1 cellular context compared by ENCODE assay signal in the genomic region with DNA sequence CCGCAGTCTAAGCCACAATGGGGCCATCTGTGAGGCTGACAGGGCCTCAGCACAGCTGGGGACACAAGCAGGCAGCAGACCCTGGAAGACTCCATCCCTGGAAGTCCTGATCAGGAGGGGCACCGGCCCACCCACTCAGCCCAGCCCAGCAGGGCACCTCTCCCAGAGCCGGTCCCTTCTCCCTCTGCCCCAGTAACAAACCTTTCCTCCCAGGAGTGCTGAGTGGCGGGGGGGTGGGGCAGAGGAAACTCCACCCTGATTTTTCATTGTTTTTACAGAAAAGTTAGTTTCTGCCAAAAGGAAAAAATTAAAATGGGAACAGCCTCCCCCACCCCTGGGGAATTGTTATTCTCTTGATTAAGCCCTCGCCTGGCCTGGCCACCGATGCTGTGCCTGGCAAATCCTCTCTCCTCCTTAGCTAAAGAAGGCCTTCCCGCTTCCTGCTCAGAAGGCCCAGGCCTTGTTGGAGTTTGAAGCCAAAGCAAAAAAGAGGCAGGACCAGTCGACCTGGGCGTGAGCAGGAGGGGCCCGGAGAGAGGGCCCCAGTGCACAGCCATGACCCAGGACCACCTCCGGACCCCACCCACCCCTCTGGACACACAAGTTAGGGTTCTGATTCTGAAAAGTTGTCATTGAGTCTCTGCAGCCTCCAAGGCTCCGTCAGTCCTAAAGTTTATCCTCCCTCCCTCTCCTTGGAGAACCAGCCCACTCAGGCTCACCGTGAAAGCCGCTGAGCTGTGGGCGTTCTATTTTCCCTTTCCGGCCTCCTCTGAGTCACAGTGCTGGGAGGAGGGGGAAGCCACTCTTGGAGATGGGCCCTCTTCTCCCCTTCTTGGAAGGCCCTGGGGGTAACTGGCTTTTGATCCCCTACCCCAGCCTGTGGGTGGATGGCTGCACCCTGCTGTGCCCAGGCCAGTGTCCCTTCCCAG.
TF ChIP-seq lines count a peak whose summit lies in the region.

No MANE protein-coding gene starts in this region.

TF ChIP-seq in K562, 482 proteins besides CTCF, POLR2A, EP300 and RAD21 (continued from another document and continues in another):
- TF ChIP-seq, protein P1, sequence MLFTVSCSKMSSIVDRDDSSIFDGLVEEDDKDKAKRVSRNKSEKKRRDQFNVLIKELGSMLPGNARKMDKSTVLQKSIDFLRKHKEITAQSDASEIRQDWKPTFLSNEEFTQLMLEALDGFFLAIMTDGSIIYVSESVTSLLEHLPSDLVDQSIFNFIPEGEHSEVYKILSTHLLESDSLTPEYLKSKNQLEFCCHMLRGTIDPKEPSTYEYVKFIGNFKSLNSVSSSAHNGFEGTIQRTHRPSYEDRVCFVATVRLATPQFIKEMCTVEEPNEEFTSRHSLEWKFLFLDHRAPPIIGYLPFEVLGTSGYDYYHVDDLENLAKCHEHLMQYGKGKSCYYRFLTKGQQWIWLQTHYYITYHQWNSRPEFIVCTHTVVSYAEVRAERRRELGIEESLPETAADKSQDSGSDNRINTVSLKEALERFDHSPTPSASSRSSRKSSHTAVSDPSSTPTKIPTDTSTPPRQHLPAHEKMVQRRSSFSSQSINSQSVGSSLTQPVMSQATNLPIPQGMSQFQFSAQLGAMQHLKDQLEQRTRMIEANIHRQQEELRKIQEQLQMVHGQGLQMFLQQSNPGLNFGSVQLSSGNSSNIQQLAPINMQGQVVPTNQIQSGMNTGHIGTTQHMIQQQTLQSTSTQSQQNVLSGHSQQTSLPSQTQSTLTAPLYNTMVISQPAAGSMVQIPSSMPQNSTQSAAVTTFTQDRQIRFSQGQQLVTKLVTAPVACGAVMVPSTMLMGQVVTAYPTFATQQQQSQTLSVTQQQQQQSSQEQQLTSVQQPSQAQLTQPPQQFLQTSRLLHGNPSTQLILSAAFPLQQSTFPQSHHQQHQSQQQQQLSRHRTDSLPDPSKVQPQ (CRISPR knock-in tag; IDR thresholded peaks at IDR 0.05; ENCODE audit: borderline replicate concordance) = no peak
- TF ChIP-seq ZNF408 (CRISPR knock-in tag; IDR thresholded peaks at IDR 0.05; ENCODE audit: low read depth) (no peak), PYGO2 (tag; IDR thresholded peaks at IDR 0.05) (no peak), BHLHE40 (IDR thresholded peaks at IDR 0.05; ENCODE audit: low read length) (0 out of 2 replicates have a peak, but pooled peaks have one; percentile 8), CBX1 (IDR thresholded peaks at IDR 0.05; ENCODE audit: low read depth) (no peak), BRD9 (IDR thresholded peaks at IDR 0.05; ENCODE audit: low read depth, partially characterized antibody) (no peak), JUN (IDR thresholded peaks at IDR 0.05; ENCODE audit: borderline replicate concordance, low read depth, low read length) (0 out of 2 replicates have a peak, but pooled peaks have one; percentile 27), JUN (CRISPR knock-in tag; IDR thresholded peaks at IDR 0.05; ENCODE audit: borderline replicate concordance) (no peak), ASH1L (IDR thresholded peaks at IDR 0.05; ENCODE audit: borderline replicate concordance, low read depth, partially characterized antibody) (no peak), EGR1 (conservative IDR thresholded peaks at IDR 0.05) (peak; percentile 83), ZFX (CRISPR knock-in tag; IDR thresholded peaks at IDR 0.05) (peak; percentile 47), DPF2 (IDR thresholded peaks at IDR 0.05) (peak; percentile 49), POLR2H (tag; IDR thresholded peaks at IDR 0.05; ENCODE audit: low read depth) (no peak)
- TF ChIP-seq, protein P2, sequence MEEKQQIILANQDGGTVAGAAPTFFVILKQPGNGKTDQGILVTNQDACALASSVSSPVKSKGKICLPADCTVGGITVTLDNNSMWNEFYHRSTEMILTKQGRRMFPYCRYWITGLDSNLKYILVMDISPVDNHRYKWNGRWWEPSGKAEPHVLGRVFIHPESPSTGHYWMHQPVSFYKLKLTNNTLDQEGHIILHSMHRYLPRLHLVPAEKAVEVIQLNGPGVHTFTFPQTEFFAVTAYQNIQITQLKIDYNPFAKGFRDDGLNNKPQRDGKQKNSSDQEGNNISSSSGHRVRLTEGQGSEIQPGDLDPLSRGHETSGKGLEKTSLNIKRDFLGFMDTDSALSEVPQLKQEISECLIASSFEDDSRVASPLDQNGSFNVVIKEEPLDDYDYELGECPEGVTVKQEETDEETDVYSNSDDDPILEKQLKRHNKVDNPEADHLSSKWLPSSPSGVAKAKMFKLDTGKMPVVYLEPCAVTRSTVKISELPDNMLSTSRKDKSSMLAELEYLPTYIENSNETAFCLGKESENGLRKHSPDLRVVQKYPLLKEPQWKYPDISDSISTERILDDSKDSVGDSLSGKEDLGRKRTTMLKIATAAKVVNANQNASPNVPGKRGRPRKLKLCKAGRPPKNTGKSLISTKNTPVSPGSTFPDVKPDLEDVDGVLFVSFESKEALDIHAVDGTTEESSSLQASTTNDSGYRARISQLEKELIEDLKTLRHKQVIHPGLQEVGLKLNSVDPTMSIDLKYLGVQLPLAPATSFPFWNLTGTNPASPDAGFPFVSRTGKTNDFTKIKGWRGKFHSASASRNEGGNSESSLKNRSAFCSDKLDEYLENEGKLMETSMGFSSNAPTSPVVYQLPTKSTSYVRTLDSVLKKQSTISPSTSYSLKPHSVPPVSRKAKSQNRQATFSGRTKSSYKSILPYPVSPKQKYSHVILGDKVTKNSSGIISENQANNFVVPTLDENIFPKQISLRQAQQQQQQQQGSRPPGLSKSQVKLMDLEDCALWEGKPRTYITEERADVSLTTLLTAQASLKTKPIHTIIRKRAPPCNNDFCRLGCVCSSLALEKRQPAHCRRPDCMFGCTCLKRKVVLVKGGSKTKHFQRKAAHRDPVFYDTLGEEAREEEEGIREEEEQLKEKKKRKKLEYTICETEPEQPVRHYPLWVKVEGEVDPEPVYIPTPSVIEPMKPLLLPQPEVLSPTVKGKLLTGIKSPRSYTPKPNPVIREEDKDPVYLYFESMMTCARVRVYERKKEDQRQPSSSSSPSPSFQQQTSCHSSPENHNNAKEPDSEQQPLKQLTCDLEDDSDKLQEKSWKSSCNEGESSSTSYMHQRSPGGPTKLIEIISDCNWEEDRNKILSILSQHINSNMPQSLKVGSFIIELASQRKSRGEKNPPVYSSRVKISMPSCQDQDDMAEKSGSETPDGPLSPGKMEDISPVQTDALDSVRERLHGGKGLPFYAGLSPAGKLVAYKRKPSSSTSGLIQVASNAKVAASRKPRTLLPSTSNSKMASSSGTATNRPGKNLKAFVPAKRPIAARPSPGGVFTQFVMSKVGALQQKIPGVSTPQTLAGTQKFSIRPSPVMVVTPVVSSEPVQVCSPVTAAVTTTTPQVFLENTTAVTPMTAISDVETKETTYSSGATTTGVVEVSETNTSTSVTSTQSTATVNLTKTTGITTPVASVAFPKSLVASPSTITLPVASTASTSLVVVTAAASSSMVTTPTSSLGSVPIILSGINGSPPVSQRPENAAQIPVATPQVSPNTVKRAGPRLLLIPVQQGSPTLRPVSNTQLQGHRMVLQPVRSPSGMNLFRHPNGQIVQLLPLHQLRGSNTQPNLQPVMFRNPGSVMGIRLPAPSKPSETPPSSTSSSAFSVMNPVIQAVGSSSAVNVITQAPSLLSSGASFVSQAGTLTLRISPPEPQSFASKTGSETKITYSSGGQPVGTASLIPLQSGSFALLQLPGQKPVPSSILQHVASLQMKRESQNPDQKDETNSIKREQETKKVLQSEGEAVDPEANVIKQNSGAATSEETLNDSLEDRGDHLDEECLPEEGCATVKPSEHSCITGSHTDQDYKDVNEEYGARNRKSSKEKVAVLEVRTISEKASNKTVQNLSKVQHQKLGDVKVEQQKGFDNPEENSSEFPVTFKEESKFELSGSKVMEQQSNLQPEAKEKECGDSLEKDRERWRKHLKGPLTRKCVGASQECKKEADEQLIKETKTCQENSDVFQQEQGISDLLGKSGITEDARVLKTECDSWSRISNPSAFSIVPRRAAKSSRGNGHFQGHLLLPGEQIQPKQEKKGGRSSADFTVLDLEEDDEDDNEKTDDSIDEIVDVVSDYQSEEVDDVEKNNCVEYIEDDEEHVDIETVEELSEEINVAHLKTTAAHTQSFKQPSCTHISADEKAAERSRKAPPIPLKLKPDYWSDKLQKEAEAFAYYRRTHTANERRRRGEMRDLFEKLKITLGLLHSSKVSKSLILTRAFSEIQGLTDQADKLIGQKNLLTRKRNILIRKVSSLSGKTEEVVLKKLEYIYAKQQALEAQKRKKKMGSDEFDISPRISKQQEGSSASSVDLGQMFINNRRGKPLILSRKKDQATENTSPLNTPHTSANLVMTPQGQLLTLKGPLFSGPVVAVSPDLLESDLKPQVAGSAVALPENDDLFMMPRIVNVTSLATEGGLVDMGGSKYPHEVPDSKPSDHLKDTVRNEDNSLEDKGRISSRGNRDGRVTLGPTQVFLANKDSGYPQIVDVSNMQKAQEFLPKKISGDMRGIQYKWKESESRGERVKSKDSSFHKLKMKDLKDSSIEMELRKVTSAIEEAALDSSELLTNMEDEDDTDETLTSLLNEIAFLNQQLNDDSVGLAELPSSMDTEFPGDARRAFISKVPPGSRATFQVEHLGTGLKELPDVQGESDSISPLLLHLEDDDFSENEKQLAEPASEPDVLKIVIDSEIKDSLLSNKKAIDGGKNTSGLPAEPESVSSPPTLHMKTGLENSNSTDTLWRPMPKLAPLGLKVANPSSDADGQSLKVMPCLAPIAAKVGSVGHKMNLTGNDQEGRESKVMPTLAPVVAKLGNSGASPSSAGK (IDR thresholded peaks at IDR 0.05) = no peak
- TF ChIP-seq, protein P3, sequence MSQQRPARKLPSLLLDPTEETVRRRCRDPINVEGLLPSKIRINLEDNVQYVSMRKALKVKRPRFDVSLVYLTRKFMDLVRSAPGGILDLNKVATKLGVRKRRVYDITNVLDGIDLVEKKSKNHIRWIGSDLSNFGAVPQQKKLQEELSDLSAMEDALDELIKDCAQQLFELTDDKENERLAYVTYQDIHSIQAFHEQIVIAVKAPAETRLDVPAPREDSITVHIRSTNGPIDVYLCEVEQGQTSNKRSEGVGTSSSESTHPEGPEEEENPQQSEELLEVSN (IDR thresholded peaks at IDR 0.05; ENCODE audit: borderline replicate concordance in 1 of 2, extremely low read depth in 1 of 2, insufficient read depth in 1 of 2, insufficient read length in 1 of 2, low read depth in 1 of 2, low read length in 1 of 2, poor library complexity in 1 of 2, severe bottlenecking in 1 of 2) = peak in 1 of 2 experiments; percentile 19
- TF ChIP-seq, protein P4, sequence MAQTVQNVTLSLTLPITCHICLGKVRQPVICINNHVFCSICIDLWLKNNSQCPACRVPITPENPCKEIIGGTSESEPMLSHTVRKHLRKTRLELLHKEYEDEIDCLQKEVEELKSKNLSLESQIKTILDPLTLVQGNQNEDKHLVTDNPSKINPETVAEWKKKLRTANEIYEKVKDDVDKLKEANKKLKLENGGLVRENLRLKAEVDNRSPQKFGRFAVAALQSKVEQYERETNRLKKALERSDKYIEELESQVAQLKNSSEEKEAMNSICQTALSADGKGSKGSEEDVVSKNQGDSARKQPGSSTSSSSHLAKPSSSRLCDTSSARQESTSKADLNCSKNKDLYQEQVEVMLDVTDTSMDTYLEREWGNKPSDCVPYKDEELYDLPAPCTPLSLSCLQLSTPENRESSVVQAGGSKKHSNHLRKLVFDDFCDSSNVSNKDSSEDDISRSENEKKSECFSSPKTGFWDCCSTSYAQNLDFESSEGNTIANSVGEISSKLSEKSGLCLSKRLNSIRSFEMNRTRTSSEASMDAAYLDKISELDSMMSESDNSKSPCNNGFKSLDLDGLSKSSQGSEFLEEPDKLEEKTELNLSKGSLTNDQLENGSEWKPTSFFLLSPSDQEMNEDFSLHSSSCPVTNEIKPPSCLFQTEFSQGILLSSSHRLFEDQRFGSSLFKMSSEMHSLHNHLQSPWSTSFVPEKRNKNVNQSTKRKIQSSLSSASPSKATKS (CRISPR knock-in tag; IDR thresholded peaks at IDR 0.05) = no peak
- TF ChIP-seq, protein P5, sequence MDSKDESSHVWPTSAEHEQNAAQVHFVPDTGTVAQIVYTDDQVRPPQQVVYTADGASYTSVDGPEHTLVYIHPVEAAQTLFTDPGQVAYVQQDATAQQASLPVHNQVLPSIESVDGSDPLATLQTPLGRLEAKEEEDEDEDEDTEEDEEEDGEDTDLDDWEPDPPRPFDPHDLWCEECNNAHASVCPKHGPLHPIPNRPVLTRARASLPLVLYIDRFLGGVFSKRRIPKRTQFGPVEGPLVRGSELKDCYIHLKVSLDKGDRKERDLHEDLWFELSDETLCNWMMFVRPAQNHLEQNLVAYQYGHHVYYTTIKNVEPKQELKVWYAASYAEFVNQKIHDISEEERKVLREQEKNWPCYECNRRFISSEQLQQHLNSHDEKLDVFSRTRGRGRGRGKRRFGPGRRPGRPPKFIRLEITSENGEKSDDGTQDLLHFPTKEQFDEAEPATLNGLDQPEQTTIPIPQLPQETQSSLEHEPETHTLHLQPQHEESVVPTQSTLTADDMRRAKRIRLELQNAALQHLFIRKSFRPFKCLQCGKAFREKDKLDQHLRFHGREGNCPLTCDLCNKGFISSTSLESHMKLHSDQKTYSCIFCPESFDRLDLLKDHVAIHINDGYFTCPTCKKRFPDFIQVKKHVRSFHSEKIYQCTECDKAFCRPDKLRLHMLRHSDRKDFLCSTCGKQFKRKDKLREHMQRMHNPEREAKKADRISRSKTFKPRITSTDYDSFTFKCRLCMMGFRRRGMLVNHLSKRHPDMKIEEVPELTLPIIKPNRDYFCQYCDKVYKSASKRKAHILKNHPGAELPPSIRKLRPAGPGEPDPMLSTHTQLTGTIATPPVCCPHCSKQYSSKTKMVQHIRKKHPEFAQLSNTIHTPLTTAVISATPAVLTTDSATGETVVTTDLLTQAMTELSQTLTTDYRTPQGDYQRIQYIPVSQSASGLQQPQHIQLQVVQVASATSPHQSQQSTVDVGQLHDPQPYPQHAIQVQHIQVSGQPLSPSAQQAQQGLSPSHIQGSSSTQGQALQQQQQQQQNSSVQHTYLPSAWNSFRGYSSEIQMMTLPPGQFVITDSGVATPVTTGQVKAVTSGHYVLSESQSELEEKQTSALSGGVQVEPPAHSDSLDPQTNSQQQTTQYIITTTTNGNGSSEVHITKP (IDR thresholded peaks at IDR 0.05; ENCODE audit: partially characterized antibody) = peak; percentile 85
- TF ChIP-seq, protein P6, sequence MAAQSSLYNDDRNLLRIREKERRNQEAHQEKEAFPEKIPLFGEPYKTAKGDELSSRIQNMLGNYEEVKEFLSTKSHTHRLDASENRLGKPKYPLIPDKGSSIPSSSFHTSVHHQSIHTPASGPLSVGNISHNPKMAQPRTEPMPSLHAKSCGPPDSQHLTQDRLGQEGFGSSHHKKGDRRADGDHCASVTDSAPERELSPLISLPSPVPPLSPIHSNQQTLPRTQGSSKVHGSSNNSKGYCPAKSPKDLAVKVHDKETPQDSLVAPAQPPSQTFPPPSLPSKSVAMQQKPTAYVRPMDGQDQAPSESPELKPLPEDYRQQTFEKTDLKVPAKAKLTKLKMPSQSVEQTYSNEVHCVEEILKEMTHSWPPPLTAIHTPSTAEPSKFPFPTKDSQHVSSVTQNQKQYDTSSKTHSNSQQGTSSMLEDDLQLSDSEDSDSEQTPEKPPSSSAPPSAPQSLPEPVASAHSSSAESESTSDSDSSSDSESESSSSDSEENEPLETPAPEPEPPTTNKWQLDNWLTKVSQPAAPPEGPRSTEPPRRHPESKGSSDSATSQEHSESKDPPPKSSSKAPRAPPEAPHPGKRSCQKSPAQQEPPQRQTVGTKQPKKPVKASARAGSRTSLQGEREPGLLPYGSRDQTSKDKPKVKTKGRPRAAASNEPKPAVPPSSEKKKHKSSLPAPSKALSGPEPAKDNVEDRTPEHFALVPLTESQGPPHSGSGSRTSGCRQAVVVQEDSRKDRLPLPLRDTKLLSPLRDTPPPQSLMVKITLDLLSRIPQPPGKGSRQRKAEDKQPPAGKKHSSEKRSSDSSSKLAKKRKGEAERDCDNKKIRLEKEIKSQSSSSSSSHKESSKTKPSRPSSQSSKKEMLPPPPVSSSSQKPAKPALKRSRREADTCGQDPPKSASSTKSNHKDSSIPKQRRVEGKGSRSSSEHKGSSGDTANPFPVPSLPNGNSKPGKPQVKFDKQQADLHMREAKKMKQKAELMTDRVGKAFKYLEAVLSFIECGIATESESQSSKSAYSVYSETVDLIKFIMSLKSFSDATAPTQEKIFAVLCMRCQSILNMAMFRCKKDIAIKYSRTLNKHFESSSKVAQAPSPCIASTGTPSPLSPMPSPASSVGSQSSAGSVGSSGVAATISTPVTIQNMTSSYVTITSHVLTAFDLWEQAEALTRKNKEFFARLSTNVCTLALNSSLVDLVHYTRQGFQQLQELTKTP (IDR thresholded peaks at IDR 0.05; ENCODE audit: low read depth in 1 of 2, partially characterized antibody in 2 of 2) = no peak
